ENCODE assay signal across 1 cellular context in the genomic region with DNA sequence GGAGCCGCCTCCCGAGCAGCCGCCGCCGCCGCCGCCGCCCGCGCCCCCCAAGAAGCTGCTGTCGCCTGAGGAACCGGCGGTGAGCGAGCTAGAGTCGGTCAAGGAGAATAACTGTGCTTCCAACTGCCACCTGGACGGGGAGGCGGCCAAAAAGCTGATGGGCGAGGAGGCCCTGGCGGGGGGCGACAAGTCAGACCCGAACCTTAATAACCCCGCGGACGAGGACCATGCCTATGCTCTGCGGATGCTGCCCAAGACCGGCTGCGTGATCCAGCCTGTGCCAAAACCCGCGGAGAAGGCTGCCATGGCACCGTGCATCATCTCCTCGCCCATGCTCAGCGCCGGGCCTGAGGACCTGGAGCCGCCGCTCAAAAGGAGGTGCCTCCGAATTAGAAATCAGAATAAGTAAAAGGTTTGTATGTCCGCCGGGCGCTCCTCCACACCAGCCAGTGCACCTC.
TF ChIP-seq lines count a peak whose summit lies in the region.

No MANE protein-coding gene starts in this region.

TF ChIP-seq in WTC11, 78 proteins besides CTCF, POLR2A, EP300 and RAD21 (continued from another document):
- TF ChIP-seq, protein P1, sequence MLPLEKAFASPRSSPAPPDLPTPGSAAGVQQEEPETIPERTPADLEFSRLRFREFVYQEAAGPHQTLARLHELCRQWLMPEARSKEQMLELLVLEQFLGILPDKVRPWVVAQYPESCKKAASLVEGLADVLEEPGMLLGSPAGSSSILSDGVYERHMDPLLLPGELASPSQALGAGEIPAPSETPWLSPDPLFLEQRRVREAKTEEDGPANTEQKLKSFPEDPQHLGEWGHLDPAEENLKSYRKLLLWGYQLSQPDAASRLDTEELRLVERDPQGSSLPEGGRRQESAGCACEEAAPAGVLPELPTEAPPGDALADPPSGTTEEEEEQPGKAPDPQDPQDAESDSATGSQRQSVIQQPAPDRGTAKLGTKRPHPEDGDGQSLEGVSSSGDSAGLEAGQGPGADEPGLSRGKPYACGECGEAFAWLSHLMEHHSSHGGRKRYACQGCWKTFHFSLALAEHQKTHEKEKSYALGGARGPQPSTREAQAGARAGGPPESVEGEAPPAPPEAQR (CRISPR knock-in tag; IDR thresholded peaks at IDR 0.05) = no peak
- TF ChIP-seq CREB1 (CRISPR knock-in tag; IDR thresholded peaks at IDR 0.05) (no peak), EMX1 (CRISPR knock-in tag; IDR thresholded peaks at IDR 0.05) (no peak), HMGA2 (CRISPR knock-in tag; IDR thresholded peaks at IDR 0.05) (no peak)
- TF ChIP-seq, protein P2, sequence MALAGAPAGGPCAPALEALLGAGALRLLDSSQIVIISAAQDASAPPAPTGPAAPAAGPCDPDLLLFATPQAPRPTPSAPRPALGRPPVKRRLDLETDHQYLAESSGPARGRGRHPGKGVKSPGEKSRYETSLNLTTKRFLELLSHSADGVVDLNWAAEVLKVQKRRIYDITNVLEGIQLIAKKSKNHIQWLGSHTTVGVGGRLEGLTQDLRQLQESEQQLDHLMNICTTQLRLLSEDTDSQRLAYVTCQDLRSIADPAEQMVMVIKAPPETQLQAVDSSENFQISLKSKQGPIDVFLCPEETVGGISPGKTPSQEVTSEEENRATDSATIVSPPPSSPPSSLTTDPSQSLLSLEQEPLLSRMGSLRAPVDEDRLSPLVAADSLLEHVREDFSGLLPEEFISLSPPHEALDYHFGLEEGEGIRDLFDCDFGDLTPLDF (CRISPR knock-in tag; IDR thresholded peaks at IDR 0.05) = no peak
- TF ChIP-seq, protein P3, sequence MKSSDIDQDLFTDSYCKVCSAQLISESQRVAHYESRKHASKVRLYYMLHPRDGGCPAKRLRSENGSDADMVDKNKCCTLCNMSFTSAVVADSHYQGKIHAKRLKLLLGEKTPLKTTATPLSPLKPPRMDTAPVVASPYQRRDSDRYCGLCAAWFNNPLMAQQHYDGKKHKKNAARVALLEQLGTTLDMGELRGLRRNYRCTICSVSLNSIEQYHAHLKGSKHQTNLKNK (CRISPR knock-in tag; IDR thresholded peaks at IDR 0.05) = no peak
